13 cellular contexts compared by ENCODE assay signal in genomic region chr5:2255915-2256645, GRCh38.
DNase-seq lines count a peak whose midpoint lies in the region; ATAC-seq, FAIRE-seq and TF ChIP-seq lines count a peak whose summit lies in the region.
"Had no signal": no experiment of that assay in that cellular context is flagged by ENCODE, and none has a peak within 500 bp of the region (broad histone marks: within the 10 kb centered on the region; RNA-seq: fewer than 3 reads in every experiment).

No MANE protein-coding gene starts in this region.

- H3K27ac ChIP-seq in HEK293 (ENCODE audit: extremely low read depth, low read depth, low read length) (no peak overlapping the region), K562 (ENCODE audit: extremely low read depth, low read depth, low read length) (no peak overlapping the region; the same call in 2 of the 3 replicates), lung (ENCODE audit: low read depth in 1 of 2, low read length in 1 of 2) (no peak overlapping the region)
- H3K27ac ChIP-seq: A549, GM23248 had no signal

- CTCF ChIA-PET in HEK293 (lab: Yijun Ruan, JAX) = no interaction called here
- CTCF ChIA-PET in K562 (lab: Yijun Ruan, JAX; ENCODE audit: low intra/inter-chr PET ratio) = no interaction called here

- H3K9me3 ChIP-seq in HEK293 (ENCODE audit: control insufficient read depth, insufficient read depth, low read depth, low read length) (no peaks in the 10 kb centered on the region), K562 (replicated peaks; ENCODE audit: control insufficient read depth, insufficient read depth, low read depth, low read length) (no peaks in the 10 kb centered on the region), lung (ENCODE audit: control insufficient read depth in 2 of 2, insufficient read depth in 1 of 2, low read length in 1 of 2) (no peaks in the 10 kb centered on the region)
- H3K9me3 ChIP-seq: A549 had no signal

- no peaks in the 10 kb centered on the region for H3K4me1 ChIP-seq in HEK293 (ENCODE audit: control insufficient read depth, insufficient read depth, low read length)
- no peaks in the 10 kb centered on the region for H3K4me1 ChIP-seq in K562 (replicated peaks in 1 of 2; ENCODE audit: control insufficient read depth in 2 of 2, insufficient read depth in 2 of 2, low read length in 2 of 2)
- H3K4me1 ChIP-seq in lung (ENCODE audit: control insufficient read depth in 2 of 2, insufficient read depth in 2 of 2, low read length in 2 of 2) = no peaks in the 10 kb centered on the region
- H3K4me1 ChIP-seq: A549, BE2C had no signal

- H2AFZ ChIP-seq in K562 (ENCODE audit: low read depth, low read length) = no peak overlapping the region
- H2AFZ ChIP-seq: GM23248 had no signal

- H3K27me3 ChIP-seq in K562 (ENCODE audit: control insufficient read depth in 2 of 2, insufficient read depth in 2 of 2, low read length in 2 of 2) (peaks cover 3 to 61% of the 10 kb centered on the region in 2 experiments; a peak in 4 of 5 replicates), lung (ENCODE audit: control insufficient read depth, insufficient read depth) (no peaks in the 10 kb centered on the region)
- H3K27me3 ChIP-seq: BE2C had no signal

- no peak overlapping the region for H3K9ac ChIP-seq in K562 (ENCODE audit: insufficient read depth in 1 of 2, low read depth in 2 of 2, low read length in 2 of 2)
- H3K9ac ChIP-seq: GM23248 had no signal

- TF ChIP-seq CTCF in HEK293 (tag by site-specific recombination; IDR thresholded peaks at IDR 0.05) (no peak), K562 (IDR thresholded peaks at IDR 0.05 in 2 of 3, conservative IDR thresholded peaks at IDR 0.05 in 1 of 3; ENCODE audit: insufficient read depth in 2 of 3, low read depth in 1 of 3, low read length in 3 of 3) (no peak), lung (IDR thresholded peaks at IDR 0.05; ENCODE audit: control extremely low read depth, extremely low read depth) (no peak)

- 4% methylated on average over 13 of the region's 13 CpGs for WGBS in K562 (ENCODE audit: insufficient coverage, low coverage, missing lambda C conversion rate)
- WGBS in lung, 2 donors = 88 to 89% methylated on average over 13 of the region's 13 CpGs

- no peaks in the 10 kb centered on the region for H3K79me2 ChIP-seq in K562 (ENCODE audit: control insufficient read depth, insufficient read depth, low read length)

- no peak for TF ChIP-seq RAD21 in K562 (CRISPR knock-in tag; conservative IDR thresholded peaks at IDR 0.05 in 1 of 2, IDR thresholded peaks at IDR 0.05 in 1 of 2)

- H3K4me3 ChIP-seq in HEK293 (ENCODE audit: low read depth, low read length) = no peak overlapping the region
- no peak overlapping the region for H3K4me3 ChIP-seq in K562
- H3K4me3 ChIP-seq in lung = no peak overlapping the region
- H3K4me3 ChIP-seq: A549, GM23248 had no signal

- FAIRE-seq in K562 (lab: Jason Lieb, UNC) = peak; percentile 26
- peak; percentile 84 for FAIRE-seq in urothelium cell line (lab: Jason Lieb, UNC)
- FAIRE-seq: A549, GM18507 had no signal

- TF ChIP-seq POLR2A in K562 (conservative IDR thresholded peaks at IDR 0.05) = no peak

- no peak overlapping the region for H3K4me2 ChIP-seq in K562 (ENCODE audit: insufficient read depth, low read length)
- H3K4me2 ChIP-seq: A549 had no signal

- intact Hi-C loops in K562 (cut with micrococcal nuclease) = no loop called here

- H4K20me1 ChIP-seq in K562 (replicated peaks; ENCODE audit: control insufficient read depth, insufficient read depth, low read length) = peaks cover 4% of the 10 kb centered on the region

- H3K9me1 ChIP-seq in K562 (ENCODE audit: control insufficient read depth, insufficient read depth, low read length) = no peaks in the 10 kb centered on the region

- TF ChIP-seq EP300 in K562 (IDR thresholded peaks at IDR 0.05; ENCODE audit: low read length) = no peak

- ATAC-seq in K562 = no peak
- no peak for ATAC-seq in lung (ENCODE audit: insufficient read depth, low FRiP score)
- ATAC-seq in GM21723 (IDR thresholded peaks at IDR 0.05; ENCODE audit: unreplicated experiment) = no peak
- ATAC-seq: A549 had no signal

- in situ Hi-C loops in K562 (cut with MboI) = no loop called here

- POLR2A ChIA-PET in HEK293 (lab: Yijun Ruan, JAX) (no interaction called here), K562 (lab: Yijun Ruan, JAX) (no interaction called here)

- no peaks in the 10 kb centered on the region for H3K36me3 ChIP-seq in HEK293 (ENCODE audit: control insufficient read depth in 2 of 2, insufficient read depth in 1 of 2, low read length in 2 of 2)
- no peaks in the 10 kb centered on the region for H3K36me3 ChIP-seq in K562 (ENCODE audit: control insufficient read depth, insufficient read depth, low read length)
- H3K36me3 ChIP-seq in lung (ENCODE audit: control insufficient read depth in 2 of 2, insufficient read depth in 2 of 2, low read length in 2 of 2) = no peaks in the 10 kb centered on the region
- H3K36me3 ChIP-seq: BE2C had no signal

- DNase-seq in K562 (ENCODE audit: extremely low read depth in 1 of 4, low spot score in 3 of 4) = no peak
- DNase-seq in lung (ENCODE audit: low spot score) = peak; percentile 16
- DNase-seq in urothelium cell line (ENCODE audit: low spot score) = no peak
- no peak for DNase-seq in COR-L47 (lab: John Stamatoyannopoulos, UW)
- no peak for DNase-seq in activated CD4-positive, CD25-positive, alpha-beta regulatory T cell treated with anti-CD3 and anti-CD28 coated beads, Interleukin-2, amount 50 U/mL, for 72 hours
- DNase-seq: BE2C; CD8-positive, alpha-beta memory T cell; DMS 273 treated with DMSO at 0.1 percent for 48 hours; GM23248 had no signal

- no TSS peak for BruUV-seq in K562 (replicated peaks; lab: Mats Ljungman, UMichigan)

TF ChIP-seq in HEK293, 187 proteins besides CTCF, POLR2A, EP300 and RAD21:
- TF ChIP-seq ZNF521 (tag by site-specific recombination; IDR thresholded peaks at IDR 0.05) (0 out of 2 replicates have a peak, but pooled peaks have one; percentile 22), ZSCAN4 (tag by site-specific recombination; IDR thresholded peaks at IDR 0.05) (peak; percentile 57), ZBTB21 (tag by site-specific recombination; IDR thresholded peaks at IDR 0.05) (no peak), ZNF785 (tag by site-specific recombination; IDR thresholded peaks at IDR 0.05) (peak; percentile 18; the same call in 1 of the 2 replicates), ZNF776 (tag by site-specific recombination; IDR thresholded peaks at IDR 0.05; ENCODE audit: borderline replicate concordance) (no peak), ZNF48 (tag by site-specific recombination; IDR thresholded peaks at IDR 0.05) (peak; percentile 93)

TF ChIP-seq in K562, 482 proteins besides CTCF, POLR2A, EP300 and RAD21:
- TF ChIP-seq DACH1 (IDR thresholded peaks at IDR 0.05; ENCODE audit: partially characterized antibody) = no peak
- no peak for TF ChIP-seq PTRF (tag; IDR thresholded peaks at IDR 0.05)
- no peak for TF ChIP-seq PML (IDR thresholded peaks at IDR 0.05; ENCODE audit: low read length)
- TF ChIP-seq MTA1 (IDR thresholded peaks at IDR 0.05; ENCODE audit: borderline replicate concordance) = no peak
- no peak for TF ChIP-seq NR2C1 (IDR thresholded peaks at IDR 0.05)
- TF ChIP-seq NR2C1 (tag; IDR thresholded peaks at IDR 0.05) = no peak
- no peak for TF ChIP-seq BDP1 (IDR thresholded peaks at IDR 0.05; ENCODE audit: insufficient read depth, insufficient read length)
- TF ChIP-seq VEZF1 (CRISPR knock-in tag; IDR thresholded peaks at IDR 0.05) = no peak
- TF ChIP-seq CTBP1 (IDR thresholded peaks at IDR 0.05; ENCODE audit: borderline replicate concordance) = no peak
- no peak for TF ChIP-seq GABPB2 (CRISPR knock-in tag; conservative IDR thresholded peaks at IDR 0.05)
- no peak for TF ChIP-seq ZBED1 (IDR thresholded peaks at IDR 0.05)
- no peak for TF ChIP-seq TRIM24 (IDR thresholded peaks at IDR 0.05)
- TF ChIP-seq SPI1 (IDR thresholded peaks at IDR 0.05; ENCODE audit: borderline replicate concordance, low read depth, low read length) = no peak
- TF ChIP-seq NR3C1 (CRISPR knock-in tag; IDR thresholded peaks at IDR 0.05) = no peak
- no peak for TF ChIP-seq SMARCA5 (IDR thresholded peaks at IDR 0.05)

Comparison
In these comparisons a context has a peak if more than half of its experiments do, and no peak if none do; other contexts are left out.
1. Of the 44 proteins assayed by ChIP-seq in both K562 and HEK293: peak only in K562: none; only in HEK293: ZNF785; in both: none; in neither: 43.